In the genomic region with DNA sequence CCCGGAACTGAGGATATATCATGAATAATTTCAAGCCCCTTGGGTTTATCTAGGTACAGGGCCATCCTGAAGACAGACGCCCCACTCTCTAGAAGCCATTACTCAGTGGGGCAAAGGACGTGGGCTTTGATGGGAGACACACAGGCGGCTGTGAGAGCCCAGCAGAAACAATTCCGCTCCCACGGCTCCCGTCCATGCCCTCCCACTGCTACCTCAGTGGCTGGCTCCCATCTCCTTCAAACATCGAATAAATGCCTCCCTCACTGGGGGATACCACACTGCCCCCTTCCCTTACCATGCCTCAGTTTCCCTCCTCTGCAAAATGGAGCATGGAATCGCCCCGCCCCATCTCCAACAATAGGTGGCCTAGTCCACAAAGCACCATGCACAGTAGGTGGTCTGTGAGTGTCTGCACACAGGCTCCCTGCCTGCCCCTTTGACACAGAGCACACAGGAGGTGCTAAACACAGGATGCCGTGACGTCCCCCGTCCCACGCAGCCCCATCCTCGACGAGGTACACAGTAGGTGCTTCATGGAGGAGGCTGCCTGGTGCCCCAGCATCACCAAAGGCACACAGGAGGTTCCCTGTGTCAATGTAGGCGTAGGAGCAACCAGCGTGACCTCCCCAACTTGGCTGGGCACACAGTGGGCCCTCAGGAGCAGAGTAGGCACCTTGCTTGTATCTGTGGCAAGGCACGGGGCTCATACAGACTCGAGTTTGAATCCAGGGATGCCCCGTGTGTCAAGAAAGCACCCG, we compare ENCODE assay signal across 1 cellular context.
TF ChIP-seq lines count a peak whose summit lies in the region.

No MANE protein-coding gene starts in this region.

TF ChIP-seq in HEK293, 187 proteins besides CTCF, POLR2A, EP300 and RAD21 (continued from another document):
- TF ChIP-seq, protein P1, sequence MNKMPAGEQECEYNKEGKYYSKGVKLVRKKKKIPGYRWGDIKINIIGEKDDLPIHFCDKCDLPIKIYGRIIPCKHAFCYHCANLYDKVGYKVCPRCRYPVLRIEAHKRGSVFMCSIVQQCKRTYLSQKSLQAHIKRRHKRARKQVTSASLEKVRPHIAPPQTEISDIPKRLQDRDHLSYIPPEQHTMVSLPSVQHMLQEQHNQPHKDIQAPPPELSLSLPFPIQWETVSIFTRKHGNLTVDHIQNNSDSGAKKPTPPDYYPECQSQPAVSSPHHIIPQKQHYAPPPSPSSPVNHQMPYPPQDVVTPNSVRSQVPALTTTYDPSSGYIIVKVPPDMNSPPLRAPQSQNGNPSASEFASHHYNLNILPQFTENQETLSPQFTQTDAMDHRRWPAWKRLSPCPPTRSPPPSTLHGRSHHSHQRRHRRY (tag by site-specific recombination; IDR thresholded peaks at IDR 0.05): no peak
- peak; percentile 36; the same call in 1 of the 2 replicates for TF ChIP-seq EGR2 (tag by site-specific recombination; IDR thresholded peaks at IDR 0.05; ENCODE audit: low read depth)
- no peak for TF ChIP-seq ZNF621 (tag by site-specific recombination; IDR thresholded peaks at IDR 0.05)
- no peak for TF ChIP-seq ZNF660 (tag by site-specific recombination; IDR thresholded peaks at IDR 0.05)
- TF ChIP-seq, protein P2, sequence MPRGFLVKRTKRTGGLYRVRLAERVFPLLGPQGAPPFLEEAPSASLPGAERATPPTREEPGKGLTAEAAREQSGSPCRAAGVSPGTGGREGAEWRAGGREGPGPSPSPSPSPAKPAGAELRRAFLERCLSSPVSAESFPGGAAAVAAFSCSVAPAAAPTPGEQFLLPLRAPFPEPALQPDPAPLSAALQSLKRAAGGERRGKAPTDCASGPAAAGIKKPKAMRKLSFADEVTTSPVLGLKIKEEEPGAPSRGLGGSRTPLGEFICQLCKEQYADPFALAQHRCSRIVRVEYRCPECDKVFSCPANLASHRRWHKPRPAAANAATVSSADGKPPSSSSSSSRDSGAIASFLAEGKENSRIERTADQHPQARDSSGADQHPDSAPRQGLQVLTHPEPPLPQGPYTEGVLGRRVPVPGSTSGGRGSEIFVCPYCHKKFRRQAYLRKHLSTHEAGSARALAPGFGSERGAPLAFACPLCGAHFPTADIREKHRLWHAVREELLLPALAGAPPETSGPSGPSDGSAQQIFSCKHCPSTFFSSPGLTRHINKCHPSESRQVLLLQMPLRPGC (tag by site-specific recombination; IDR thresholded peaks at IDR 0.05): no peak
- peak; percentile 25; the same call in 1 of the 2 replicates for TF ChIP-seq ZFHX2 (tag by site-specific recombination; conservative IDR thresholded peaks at IDR 0.05)
- TF ChIP-seq ZNF830 (tag by site-specific recombination; IDR thresholded peaks at IDR 0.05; ENCODE audit: low read depth): no peak
- TF ChIP-seq ZNF223 (tag by site-specific recombination; IDR thresholded peaks at IDR 0.05): no peak
- no peak for TF ChIP-seq KLF16 (tag by site-specific recombination; IDR thresholded peaks at IDR 0.05)
- no peak for TF ChIP-seq ZXDB (tag by site-specific recombination; IDR thresholded peaks at IDR 0.05)
- TF ChIP-seq ZNF677 (tag by site-specific recombination; IDR thresholded peaks at IDR 0.05): no peak
- TF ChIP-seq OSR2 (tag by site-specific recombination; IDR thresholded peaks at IDR 0.05): peak; percentile 27; the same call in 1 of the 2 replicates
